ENCODE assay signal across 1 cellular context in genomic region chr11:31804439-31805036, GRCh38.
TF ChIP-seq lines count a peak whose summit lies in the region.

No MANE protein-coding gene starts in this region.

TF ChIP-seq in HepG2, 621 proteins besides CTCF, POLR2A, EP300 and RAD21 (continued from another document):
- TF ChIP-seq ZNF432 (CRISPR knock-in tag; IDR thresholded peaks at IDR 0.05; ENCODE audit: borderline replicate concordance) (no peak), ATF4 (CRISPR knock-in tag; IDR thresholded peaks at IDR 0.05) (no peak), KDM6A (CRISPR knock-in tag; IDR thresholded peaks at IDR 0.05; ENCODE audit: low read depth) (no peak), FOXO1 (CRISPR knock-in tag; IDR thresholded peaks at IDR 0.05) (no peak)
